Comparison of ENCODE assay signal across 28 cellular contexts in the genomic region with DNA sequence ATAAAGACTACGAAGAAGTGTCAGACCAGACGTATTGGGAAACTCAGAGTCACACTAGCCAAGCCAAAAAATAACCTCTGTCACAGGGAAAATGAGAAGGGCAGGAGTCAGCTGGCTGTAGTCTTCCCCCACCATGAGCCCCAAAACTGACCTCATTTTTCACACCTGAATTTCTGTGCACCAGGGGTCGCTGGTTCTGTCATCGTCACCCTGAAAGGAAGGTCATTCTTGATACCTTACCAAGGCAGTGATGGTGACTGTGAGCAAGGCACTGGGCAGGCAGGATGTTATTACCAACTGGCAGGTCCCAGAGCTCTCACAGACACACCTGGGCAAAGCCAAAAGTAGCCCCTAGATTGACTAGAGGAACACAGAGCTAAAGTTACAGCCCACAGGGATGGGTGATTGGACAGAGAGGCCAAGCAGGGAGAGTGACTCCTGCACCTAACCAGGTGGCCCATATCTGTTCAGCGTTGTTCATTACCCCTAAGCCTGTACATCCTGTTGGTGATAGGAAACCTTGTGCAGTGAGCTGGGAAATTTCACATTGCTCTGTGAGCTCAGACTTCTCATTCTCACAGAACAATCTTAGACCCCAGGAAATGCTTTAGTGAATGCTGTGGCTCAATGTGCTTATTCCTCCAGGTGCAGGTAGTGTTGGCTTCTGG. TPM values are rescaled to one million over a fixed set of nuclear protein-coding genes. Genes with fewer than 3 reads are reported as not detected.
DNase-seq lines count a peak whose midpoint lies in the region; ATAC-seq and TF ChIP-seq lines count a peak whose summit lies in the region.
"Had no signal": no experiment of that assay in that cellular context is flagged by ENCODE, and none has a peak within 500 bp of the region (broad histone marks: within the 10 kb centered on the region; RNA-seq: fewer than 3 reads in every experiment).

No MANE protein-coding gene starts in this region.

- no peaks in the 10 kb centered on the region for H3K4me1 Mint-ChIP-seq in stimulated activated naive CD8-positive, alpha-beta T cell treated with anti-CD3 and anti-CD28 coated beads, Interleukin-15, amount 100 ng/mL, for 72 hours
- no peaks in the 10 kb centered on the region for H3K4me1 Mint-ChIP-seq in activated CD4-positive, alpha-beta T cell treated with anti-CD3 and anti-CD28 coated beads for 36 hours
- H3K4me1 Mint-ChIP-seq: naive thymus-derived CD8-positive, alpha-beta T cell; T-helper 17 cell had no signal

- intact Hi-C loops in activated CD4-positive, alpha-beta T cell treated with anti-CD3 and anti-CD28 coated beads for 36 hours (cut with DNase I, micrococcal nuclease) = no loop called here
- intact Hi-C loops in left colon (cut with DNase I, micrococcal nuclease) = no loop called here

- H3K9me2 ChIP-seq in MM.1S (replicated peaks; ENCODE audit: insufficient read depth, low read length) = no peaks in the 10 kb centered on the region

- peak; percentile 23 for ATAC-seq in stimulated activated naive CD8-positive, alpha-beta T cell treated with anti-CD3 and anti-CD28 coated beads, Interleukin-15, amount 100 ng/mL, for 72 hours
- ATAC-seq in stimulated activated naive CD8-positive, alpha-beta T cell treated with anti-CD3 and anti-CD28 coated beads, Interleukin-15, Interleukin-2, amounts not matched to agents 100 U/mL and 50 U/mL, for 24 hours = no peak
- ATAC-seq in GM19468 (IDR thresholded peaks at IDR 0.05; ENCODE audit: extremely low read depth, unreplicated experiment) = peak; percentile 17
- ATAC-seq in activated CD4-positive, alpha-beta T cell treated with anti-CD3 and anti-CD28 coated beads for 36 hours = no peak
- no peak for ATAC-seq in left colon
- ATAC-seq: A549; naive thymus-derived CD8-positive, alpha-beta T cell; Panc1; T-helper 17 cell had no signal

- no peak overlapping the region for H3K4me3 Mint-ChIP-seq in stimulated activated naive CD8-positive, alpha-beta T cell treated with anti-CD3 and anti-CD28 coated beads, Interleukin-15, amount 100 ng/mL, for 72 hours
- H3K4me3 Mint-ChIP-seq in activated CD4-positive, alpha-beta T cell treated with anti-CD3 and anti-CD28 coated beads for 36 hours = no peak overlapping the region
- H3K4me3 Mint-ChIP-seq: activated CD4-positive, alpha-beta memory T cell treated with anti-CD3 and anti-CD28 coated beads for 36 hours; naive thymus-derived CD8-positive, alpha-beta T cell; T-helper 17 cell had no signal

- H3K27ac ChIP-seq in MM.1S (ENCODE audit: low read length) (no peak overlapping the region), RWPE1 (no peak overlapping the region)
- H3K27ac ChIP-seq: A549, BLaER1, colonic mucosa, right atrium auricular region, SJSA1 had no signal

- H3K27me3 ChIP-seq in MM.1S (replicated peaks; ENCODE audit: insufficient read depth, low read length) = no peaks in the 10 kb centered on the region
- H3K27me3 ChIP-seq: BLaER1, colonic mucosa, right atrium auricular region, SJSA1 had no signal

- CTCF ChIA-PET in RWPE1 (lab: Yijun Ruan, JAX) = no interaction called here
- CTCF ChIA-PET in activated CD4-positive, alpha-beta T cell treated with anti-CD3 and anti-CD28 coated beads for 36 hours (lab: Charles Lee) = interaction anchor here (0.6 kb wide), 1 partner anchor 252 kb away, joined by 3 read pairs; no protein-coding TSS in a partner anchor

- no peaks in the 10 kb centered on the region for H3K4me1 ChIP-seq in MM.1S (ENCODE audit: low read length)
- H3K4me1 ChIP-seq: A549, BLaER1, colonic mucosa, HAP-1, right atrium auricular region, SJSA1 had no signal

- POLR2A ChIA-PET in RWPE1 (lab: Yijun Ruan, JAX; ENCODE audit: low non-redundant PET) = no interaction called here
- POLR2A ChIA-PET in activated CD4-positive, alpha-beta T cell treated with anti-CD3 and anti-CD28 coated beads for 36 hours (lab: Charles Lee) = no interaction called here

- H2AFZ ChIP-seq in MM.1S (ENCODE audit: low read length) = no peak overlapping the region

- no peaks in the 10 kb centered on the region for H3K9me3 Mint-ChIP-seq in stimulated activated naive CD8-positive, alpha-beta T cell treated with anti-CD3 and anti-CD28 coated beads, Interleukin-15, amount 100 ng/mL, for 72 hours
- H3K9me3 Mint-ChIP-seq in activated CD4-positive, alpha-beta T cell treated with anti-CD3 and anti-CD28 coated beads for 36 hours (ENCODE audit: low read depth) = no peaks in the 10 kb centered on the region
- H3K9me3 Mint-ChIP-seq: activated CD4-positive, alpha-beta memory T cell treated with anti-CD3 and anti-CD28 coated beads for 36 hours; naive thymus-derived CD8-positive, alpha-beta T cell had no signal

- no peak overlapping the region for H3K9ac ChIP-seq in MM.1S (ENCODE audit: low read length)
- H3K9ac ChIP-seq: BLaER1 had no signal

- no peaks in the 10 kb centered on the region for H3K36me3 ChIP-seq in MM.1S (replicated peaks; ENCODE audit: insufficient read depth, low read length)
- H3K36me3 ChIP-seq: BLaER1, colonic mucosa, HAP-1, right atrium auricular region, SJSA1 had no signal

- no peak overlapping the region for H3K27ac Mint-ChIP-seq in stimulated activated naive CD8-positive, alpha-beta T cell treated with anti-CD3 and anti-CD28 coated beads, Interleukin-15, amount 100 ng/mL, for 72 hours
- no peak overlapping the region for H3K27ac Mint-ChIP-seq in activated CD4-positive, alpha-beta T cell treated with anti-CD3 and anti-CD28 coated beads for 36 hours
- H3K27ac Mint-ChIP-seq: activated CD4-positive, alpha-beta memory T cell treated with anti-CD3 and anti-CD28 coated beads for 36 hours; naive thymus-derived CD8-positive, alpha-beta T cell; T-helper 17 cell had no signal

- H3F3A ChIP-seq in MM.1S (ENCODE audit: insufficient read depth, low read length) = no peaks in the 10 kb centered on the region

- H3K79me2 ChIP-seq in MM.1S (ENCODE audit: low read length) = no peaks in the 10 kb centered on the region

- H3K9me3 ChIP-seq in MM.1S (replicated peaks; ENCODE audit: insufficient read depth, low read length) = no peaks in the 10 kb centered on the region
- H3K9me3 ChIP-seq: A549, BLaER1, colonic mucosa, HAP-1, right atrium auricular region, SJSA1 had no signal

- no peaks in the 10 kb centered on the region for H3K36me3 Mint-ChIP-seq in activated CD4-positive, alpha-beta T cell treated with anti-CD3 and anti-CD28 coated beads for 36 hours (ENCODE audit: low read depth)
- H3K36me3 Mint-ChIP-seq: activated CD4-positive, alpha-beta memory T cell treated with anti-CD3 and anti-CD28 coated beads for 36 hours; naive thymus-derived CD8-positive, alpha-beta T cell had no signal

- no peak overlapping the region for H3K4me3 ChIP-seq in MM.1S (ENCODE audit: low read length)
- H3K4me3 ChIP-seq: A549, BLaER1, colonic mucosa, HAP-1, right atrium auricular region, SJSA1 had no signal

- peaks cover 14% of the 10 kb centered on the region for H3K27me3 Mint-ChIP-seq in stimulated activated naive CD8-positive, alpha-beta T cell treated with anti-CD3 and anti-CD28 coated beads, Interleukin-15, amount 100 ng/mL, for 72 hours
- H3K27me3 Mint-ChIP-seq in activated CD4-positive, alpha-beta T cell treated with anti-CD3 and anti-CD28 coated beads for 36 hours = peaks cover 6% of the 10 kb centered on the region

- no peak for DNase-seq in stimulated activated naive CD8-positive, alpha-beta T cell treated with anti-CD3 and anti-CD28 coated beads, Interleukin-15, amount 100 ng/mL, for 72 hours
- no peak for DNase-seq in stimulated activated naive CD8-positive, alpha-beta T cell treated with anti-CD3 and anti-CD28 coated beads, Interleukin-15, Interleukin-2, amounts not matched to agents 100 U/mL and 50 U/mL, for 24 hours
- DNase-seq in MM.1S (no peak), RWPE1 (ENCODE audit: low spot score) (no peak), NCI-H2107 treated with DMSO at 0.1 percent for 48 hours (lab: John Stamatoyannopoulos, UW; ENCODE audit: unreplicated experiment) (no peak), left colon (no peak)
- DNase-seq in activated CD4-positive, alpha-beta T cell treated with anti-CD3 and anti-CD28 coated beads for 36 hours = no peak
- DNase-seq: activated CD4-positive, alpha-beta memory T cell treated with anti-CD3 and anti-CD28 coated beads for 36 hours; activated gamma-delta T cell treated with Interleukin-2 at 50 U/mL for 16 hours; activated T-cell treated with anti-CD3 and anti-CD28 coated beads for 4 hours; colonic mucosa; naive thymus-derived CD8-positive, alpha-beta T cell; NCI-H146; NCI-H774; substantia nigra; T-helper 17 cell had no signal

- peak; percentile 31 for TF ChIP-seq CTCF in MM.1S (IDR thresholded peaks at IDR 0.05; ENCODE audit: low read length)
- no peak for TF ChIP-seq CTCF in RWPE1 (conservative IDR thresholded peaks at IDR 0.05; ENCODE audit: low read depth)

- no peak overlapping the region for H3K4me2 ChIP-seq in MM.1S (ENCODE audit: low read depth, low read length)
- H3K4me2 ChIP-seq: A549, BLaER1 had no signal

- no peaks in the 10 kb centered on the region for H4K20me1 ChIP-seq in MM.1S (ENCODE audit: insufficient read depth, low read length)
- H4K20me1 ChIP-seq: BLaER1 had no signal

RNA-seq across cellular contexts. Expression of a gene that starts 32.3 kb away (rescaled TPM):
- not detected for total RNA-seq in activated CD4-positive, alpha-beta T cell treated with anti-CD3 and anti-CD28 coated beads for 36 hours
- under 1 TPM in 1 of 2 donors, not detected in 1; 0.03 TPM for total RNA-seq in left colon
- total RNA-seq: activated CD4-positive, alpha-beta memory T cell treated with anti-CD3 and anti-CD28 coated beads for 36 hours; colonic mucosa; fibroblast of lung; G401; M059J; naive thymus-derived CD8-positive, alpha-beta T cell; osteocyte; right atrium auricular region; SJSA1; T-helper 17 cell had no signal

RNA-seq across cellular contexts. Expression of a gene that starts 44.7 kb away (rescaled TPM):
- total RNA-seq in activated CD4-positive, alpha-beta T cell treated with anti-CD3 and anti-CD28 coated beads for 36 hours = not detected
- not detected for total RNA-seq in left colon
- total RNA-seq: activated CD4-positive, alpha-beta memory T cell treated with anti-CD3 and anti-CD28 coated beads for 36 hours; colonic mucosa; fibroblast of lung; G401; M059J; naive thymus-derived CD8-positive, alpha-beta T cell; osteocyte; right atrium auricular region; SJSA1; T-helper 17 cell; ureter had no signal

RNA-seq across cellular contexts. Expression of a gene that starts 56.1 kb away (rescaled TPM):
- total RNA-seq in activated CD4-positive, alpha-beta T cell treated with anti-CD3 and anti-CD28 coated beads for 36 hours = not detected
- total RNA-seq in left colon = under 1 TPM in 1 of 2 donors, not detected in 1; 0.12 TPM
- total RNA-seq: activated CD4-positive, alpha-beta memory T cell treated with anti-CD3 and anti-CD28 coated beads for 36 hours; colonic mucosa; fibroblast of lung; G401; M059J; right atrium auricular region; SJSA1 had no signal

Comparison
In these comparisons a context has a peak if more than half of its experiments do, and no peak if none do; other contexts are left out.
1. ATAC-seq: peak in stimulated activated naive CD8-positive, alpha-beta T cell treated with anti-CD3 and anti-CD28 coated beads, Interleukin-15, amount 100 ng/mL, for 72 hours (single experiment) and GM19468 (single experiment); none in stimulated activated naive CD8-positive, alpha-beta T cell treated with anti-CD3 and anti-CD28 coated beads, Interleukin-15, Interleukin-2, amounts not matched to agents 100 U/mL and 50 U/mL, for 24 hours (single experiment), activated CD4-positive, alpha-beta T cell treated with anti-CD3 and anti-CD28 coated beads for 36 hours (single experiment) and left colon (single experiment).